8 cellular contexts compared by ENCODE assay signal in genomic region chr6:138691595-138692057, GRCh38.
A peak's percentile ranks its signal among the peaks of the same experiment; 100 is the strongest.
DNase-seq lines count a peak whose midpoint lies in the region; ATAC-seq and TF ChIP-seq lines count a peak whose summit lies in the region.

No MANE protein-coding gene starts in this region.

- peaks cover 12% of the 10 kb centered on the region for H3K4me1 ChIP-seq in vagina

- no peak for ATAC-seq in GM21367 (IDR thresholded peaks at IDR 0.05; ENCODE audit: unreplicated experiment)

- H3K27me3 Mint-ChIP-seq in chondrocyte (ENCODE audit: low read depth): no peaks in the 10 kb centered on the region

- TF ChIP-seq POLR2A in vagina (IDR thresholded peaks at IDR 0.05): no peak

- H3K9me3 Mint-ChIP-seq in chondrocyte (ENCODE audit: low read depth): peaks cover 5% of the 10 kb centered on the region

- peak overlapping the region; percentile 69 to 77 for H3K4me3 ChIP-seq in vagina

- no peaks in the 10 kb centered on the region for H3K27me3 ChIP-seq in vagina

- intact Hi-C loops in vagina (cut with DNase I): no loop called here

- no peak for TF ChIP-seq CTCF in chondrocyte (IDR thresholded peaks at IDR 0.05)
- no peak for TF ChIP-seq CTCF in vagina (IDR thresholded peaks at IDR 0.05)

- peak overlapping the region; percentile 79 for H3K27ac ChIP-seq in vagina

- H3K36me3 Mint-ChIP-seq in chondrocyte (ENCODE audit: low read depth): no peaks in the 10 kb centered on the region

- peaks cover 17% of the 10 kb centered on the region for H3K4me1 Mint-ChIP-seq in chondrocyte (ENCODE audit: low read depth)

- peak overlapping the region; percentile 93 for H3K4me3 Mint-ChIP-seq in chondrocyte (ENCODE audit: unreplicated experiment)

- peak overlapping the region; percentile 91 for H3K27ac Mint-ChIP-seq in chondrocyte (ENCODE audit: unreplicated experiment)

- H3K36me3 ChIP-seq in vagina: no peaks in the 10 kb centered on the region

- DNase-seq in NCI-H1092 treated with DMSO at 0.1 percent for 48 hours (lab: John Stamatoyannopoulos, UW) (peak; percentile 18), NCI-H1092 (lab: John Stamatoyannopoulos, UW) (no peak), NCI-H146 treated with DMSO at 0.1 percent for 48 hours (lab: John Stamatoyannopoulos, UW; ENCODE audit: unreplicated experiment) (peak; percentile 68), chondrocyte (ENCODE audit: low spot score) (no peak), lung microvascular endothelial cell (ENCODE audit: low read depth in 2 of 2) (peak; percentile 61 to 81), vagina (ENCODE audit: extremely low spot score in 2 of 2) (no peak), LoVo (ENCODE audit: low spot score) (no peak)

- no peaks in the 10 kb centered on the region for H3K9me3 ChIP-seq in vagina

Comparison
In these comparisons a context has a peak if more than half of its experiments do, and no peak if none do; other contexts are left out.
1. DNase-seq: peak in NCI-H1092 treated with DMSO at 0.1 percent for 48 hours (single experiment), NCI-H146 treated with DMSO at 0.1 percent for 48 hours (single experiment) and lung microvascular endothelial cell (2 of 2); none in NCI-H1092 (single experiment), chondrocyte (single experiment), vagina (0 of 2) and LoVo (single experiment).